Comparison of ENCODE assay signal across 29 cellular contexts in the genomic region with DNA sequence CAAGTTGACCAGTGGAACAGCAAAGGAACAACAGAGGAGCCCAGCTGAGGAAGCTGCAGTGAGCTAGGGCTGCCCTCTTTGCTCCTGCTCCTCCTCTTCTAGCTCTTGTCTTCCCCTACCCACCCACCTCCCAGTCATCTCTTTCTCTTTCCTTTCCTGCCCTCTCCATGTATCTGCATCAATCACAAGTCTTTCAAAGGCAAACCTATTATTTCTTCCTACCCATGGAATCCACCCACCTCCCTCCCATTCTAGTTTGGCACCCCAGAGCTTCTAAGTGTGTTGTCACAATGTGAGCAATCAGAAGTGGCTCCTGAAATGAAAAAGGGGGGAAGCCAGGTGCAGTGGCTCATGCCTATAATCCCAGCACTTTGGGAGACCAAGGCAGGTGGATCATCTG.
"Had no signal": no experiment of that assay in that cellular context is flagged by ENCODE, and none has a peak within 500 bp of the region (broad histone marks: within the 10 kb centered on the region; RNA-seq: fewer than 3 reads in every experiment).

No MANE protein-coding gene starts in this region.

- H3K4me3 ChIP-seq: esophagus squamous epithelium, psoas muscle, smooth muscle cell, suprapubic skin, transverse colon, uterus had no signal

- H3K36me3 Mint-ChIP-seq: mesothelial cell of epicardium; naive thymus-derived CD4-positive, alpha-beta T cell; stimulated activated naive B cell treated with anti-CD40 and anti-IgM and Interleukin-4, amounts not matched to agents 10 μg/mL and 1 μg/mL and 100 μg/mL, for 72 hours; T-cell had no signal

- H3K9me3 ChIP-seq: esophagus squamous epithelium, psoas muscle, suprapubic skin, transverse colon, uterus had no signal

- H3K27me3 ChIP-seq: brain microvascular endothelial cell, esophagus squamous epithelium, suprapubic skin, transverse colon, uterus had no signal

- H3K9me3 Mint-ChIP-seq: activated B cell treated with CpG ODN at 0.5 μM for 24 hours; neural crest cell; stimulated activated naive B cell treated with anti-CD40 and anti-IgM and Interleukin-4, amounts not matched to agents 10 μg/mL and 1 μg/mL and 100 μg/mL, for 72 hours; T-cell; T-helper 2 cell treated with Interferon-gamma antibody and Interleukin-4, amounts not matched to agents 5 μg/mL and 100 μg/mL, for 36 hours had no signal

- H3K27me3 Mint-ChIP-seq: activated B cell treated with CpG ODN at 0.5 μM for 24 hours; stimulated activated naive B cell treated with anti-CD40 and anti-IgM and Interleukin-4, amounts not matched to agents 10 μg/mL and 1 μg/mL and 100 μg/mL, for 72 hours had no signal

- H3K36me3 ChIP-seq: brain microvascular endothelial cell, esophagus squamous epithelium, suprapubic skin, transverse colon, uterus had no signal

- H3K4me1 ChIP-seq: parathyroid adenoma, psoas muscle had no signal

- ATAC-seq: left cardiac atrium; naive thymus-derived CD4-positive, alpha-beta T cell; psoas muscle; stimulated activated naive B cell treated with anti-CD40 and anti-IgM and Interleukin-4, amounts not matched to agents 10 μg/mL and 1 μg/mL and 100 μg/mL, for 72 hours had no signal

- H3K27ac Mint-ChIP-seq: activated B cell treated with CpG ODN at 0.5 μM for 24 hours; mesothelial cell of epicardium; T-cell; T-helper 2 cell treated with Interferon-gamma antibody and Interleukin-4, amounts not matched to agents 5 μg/mL and 100 μg/mL, for 36 hours had no signal

- DNase-seq: activated B cell treated with CpG ODN at 0.5 μM for 24 hours; activated gamma-delta T cell treated with Interleukin-2 at 50 U/mL for 16 hours; activated naive CD4-positive, alpha-beta T cell treated with anti-CD3 and anti-CD28 coated beads, Interleukin-2, amount 50 U/mL, for 16 hours; activated T-cell treated with anti-CD3 and anti-CD28 coated beads for 4 hours; amniotic stem cell; brain microvascular endothelial cell; dermis blood vessel endothelial cell; effector CD4-positive, alpha-beta T cell; esophagus squamous epithelium; glutamatergic neuron; left cardiac atrium; mammary epithelial cell; naive thymus-derived CD4-positive, alpha-beta T cell; occipital lobe; psoas muscle; stimulated activated CD4-positive, alpha-beta T cell treated with anti-CD3 and anti-CD28 coated beads, Interleukin-1b, Interleukin-23, amount 100 ng/mL, for 48 hours; stimulated activated CD4-positive, alpha-beta T cell treated with anti-CD3 and anti-CD28 coated beads, Interleukin-4, amount 100 ng/mL, for 4 hours; stimulated activated CD8-positive, alpha-beta memory T cell treated with anti-CD3 and anti-CD28 coated beads, Interleukin-4, amount 100 ng/mL, for 48 hours; stimulated activated naive B cell treated with anti-CD40 and anti-IgM and Interleukin-4, amounts not matched to agents 10 μg/mL and 1 μg/mL and 100 μg/mL, for 72 hours; T-cell; transverse colon had no signal

- H3K27ac ChIP-seq: brain microvascular endothelial cell, epithelial cell of prostate, esophagus squamous epithelium, parathyroid adenoma, psoas muscle, suprapubic skin, transverse colon, uterus had no signal

- H3K4me3 Mint-ChIP-seq: activated B cell treated with CpG ODN at 0.5 μM for 24 hours; mesothelial cell of epicardium; naive thymus-derived CD4-positive, alpha-beta T cell; neural crest cell; stimulated activated naive B cell treated with anti-CD40 and anti-IgM and Interleukin-4, amounts not matched to agents 10 μg/mL and 1 μg/mL and 100 μg/mL, for 72 hours; T-helper 2 cell treated with Interferon-gamma antibody and Interleukin-4, amounts not matched to agents 5 μg/mL and 100 μg/mL, for 36 hours had no signal
